8 cellular contexts compared by ENCODE assay signal in the genomic region with DNA sequence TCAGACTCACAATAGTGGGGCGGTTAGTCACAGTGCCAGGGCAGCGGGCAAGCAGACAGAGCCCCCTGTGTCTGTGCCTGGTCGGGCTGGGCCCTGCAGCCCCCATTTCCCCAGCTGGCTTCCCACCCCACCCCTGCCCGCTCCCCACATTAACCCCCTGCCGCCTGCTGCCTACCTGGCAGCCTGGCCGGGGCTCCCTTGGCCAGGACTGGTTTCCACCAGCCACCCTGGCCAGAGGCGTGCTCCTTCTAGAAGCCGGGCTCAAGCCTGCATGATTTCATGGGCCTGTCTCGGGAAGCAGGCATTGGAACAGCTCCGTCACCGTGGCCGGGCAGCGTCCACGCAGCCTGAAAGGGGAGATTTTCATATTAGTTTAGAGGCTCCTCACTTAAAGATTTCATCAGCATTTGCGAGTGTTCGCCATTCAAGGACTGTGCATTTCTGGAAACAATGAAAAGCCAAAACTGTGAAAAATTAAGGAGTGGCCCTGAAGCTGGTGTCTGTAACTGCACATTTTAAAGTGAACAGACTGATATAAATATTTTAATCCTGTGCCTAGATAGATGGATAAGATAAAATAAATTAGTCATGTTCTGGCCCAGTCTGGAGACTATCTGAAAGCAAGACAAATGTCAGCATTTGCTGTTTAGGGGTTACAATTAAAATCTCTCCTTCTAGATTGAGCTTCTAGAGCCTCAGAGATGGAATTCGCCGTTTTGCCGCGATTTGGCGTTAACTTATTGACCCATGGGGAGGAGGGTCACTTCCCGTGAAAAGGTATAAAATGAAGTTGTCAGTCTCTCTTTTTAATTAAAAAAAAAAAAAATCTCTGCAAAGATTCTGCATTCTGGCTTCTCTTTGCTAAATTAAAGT.
DNase-seq lines count a peak whose midpoint lies in the region; ATAC-seq and TF ChIP-seq lines count a peak whose summit lies in the region.

No MANE protein-coding gene starts in this region.

- TF ChIP-seq CTCF in gastroesophageal sphincter (IDR thresholded peaks at IDR 0.05), result no peak

- peak in 1 of 2 donors; percentile 19 for TF ChIP-seq POLR2A in gastroesophageal sphincter (IDR thresholded peaks at IDR 0.05)

- H3K36me3 ChIP-seq in gastroesophageal sphincter (peaks cover 0 to under 1% of the 10 kb centered on the region in 2 donors), rectal smooth muscle tissue (ENCODE audit: control insufficient read depth, insufficient read depth, low read length) (no peaks in the 10 kb centered on the region)

- peak overlapping the region; percentile 47 for H3K9ac ChIP-seq in rectal smooth muscle tissue (ENCODE audit: low read length)

- no peak for ATAC-seq in gastroesophageal sphincter
- ATAC-seq in HG02763 (IDR thresholded peaks at IDR 0.05; ENCODE audit: unreplicated experiment), result no peak

- DNase-seq in ELR (ENCODE audit: low read depth), result peak; percentile 78
- DNase-seq in SHP77 (lab: John Stamatoyannopoulos, UW), result peak; percentile 42 to 61
- DNase-seq in stimulated activated CD4-positive, alpha-beta T cell treated with anti-CD3 and anti-CD28 coated beads, Interleukin-1b, Interleukin-23, amount 100 ng/mL, for 48 hours, result no peak
- DNase-seq in stimulated activated CD4-positive, alpha-beta T cell treated with anti-CD3 and anti-CD28 coated beads, Interleukin-4, amount 100 ng/mL, for 4 hours, result no peak
- no peak for DNase-seq in NCI-H1092 treated with DMSO at 0.1 percent for 48 hours (lab: John Stamatoyannopoulos, UW)

- peak overlapping the region; percentile 95 to 100 (median 98) for H3K27ac ChIP-seq in gastroesophageal sphincter
- peak overlapping the region; percentile 96 for H3K27ac ChIP-seq in rectal smooth muscle tissue (ENCODE audit: low read depth, low read length)

- no peak for TF ChIP-seq EP300 in gastroesophageal sphincter (IDR thresholded peaks at IDR 0.05)

- H3K4me1 ChIP-seq in gastroesophageal sphincter, result peaks cover 7 to 93% (median 55%) of the 10 kb centered on the region in 3 donors
- peaks cover 61% of the 10 kb centered on the region for H3K4me1 ChIP-seq in rectal smooth muscle tissue (ENCODE audit: control insufficient read depth, insufficient read depth, low read length)

- H3K4me3 ChIP-seq in gastroesophageal sphincter (peak overlapping the region; percentile 79 to 88), rectal smooth muscle tissue (ENCODE audit: low read length) (peak overlapping the region; percentile 38)

- H3K27me3 ChIP-seq in gastroesophageal sphincter (no peaks in the 10 kb centered on the region), rectal smooth muscle tissue (ENCODE audit: control insufficient read depth, insufficient read depth, low read length) (no peaks in the 10 kb centered on the region)

- 11 to 13% methylated on average over 8 to 15 of the region's 22 CpGs for WGBS in gastroesophageal sphincter (ENCODE audit: low coverage in 1 of 2), 2 donors

- H3K9me3 ChIP-seq in gastroesophageal sphincter, result no peaks in the 10 kb centered on the region

Comparison
In these comparisons a context has a peak if more than half of its experiments do, and no peak if none do; other contexts are left out.
1. DNase-seq: peak in ELR (single experiment) and SHP77 (2 of 2); none in stimulated activated CD4-positive, alpha-beta T cell treated with anti-CD3 and anti-CD28 coated beads, Interleukin-1b, Interleukin-23, amount 100 ng/mL, for 48 hours (single experiment), stimulated activated CD4-positive, alpha-beta T cell treated with anti-CD3 and anti-CD28 coated beads, Interleukin-4, amount 100 ng/mL, for 4 hours (0 of 2) and NCI-H1092 treated with DMSO at 0.1 percent for 48 hours (single experiment).